8 cellular contexts compared by ENCODE assay signal in the genomic region with DNA sequence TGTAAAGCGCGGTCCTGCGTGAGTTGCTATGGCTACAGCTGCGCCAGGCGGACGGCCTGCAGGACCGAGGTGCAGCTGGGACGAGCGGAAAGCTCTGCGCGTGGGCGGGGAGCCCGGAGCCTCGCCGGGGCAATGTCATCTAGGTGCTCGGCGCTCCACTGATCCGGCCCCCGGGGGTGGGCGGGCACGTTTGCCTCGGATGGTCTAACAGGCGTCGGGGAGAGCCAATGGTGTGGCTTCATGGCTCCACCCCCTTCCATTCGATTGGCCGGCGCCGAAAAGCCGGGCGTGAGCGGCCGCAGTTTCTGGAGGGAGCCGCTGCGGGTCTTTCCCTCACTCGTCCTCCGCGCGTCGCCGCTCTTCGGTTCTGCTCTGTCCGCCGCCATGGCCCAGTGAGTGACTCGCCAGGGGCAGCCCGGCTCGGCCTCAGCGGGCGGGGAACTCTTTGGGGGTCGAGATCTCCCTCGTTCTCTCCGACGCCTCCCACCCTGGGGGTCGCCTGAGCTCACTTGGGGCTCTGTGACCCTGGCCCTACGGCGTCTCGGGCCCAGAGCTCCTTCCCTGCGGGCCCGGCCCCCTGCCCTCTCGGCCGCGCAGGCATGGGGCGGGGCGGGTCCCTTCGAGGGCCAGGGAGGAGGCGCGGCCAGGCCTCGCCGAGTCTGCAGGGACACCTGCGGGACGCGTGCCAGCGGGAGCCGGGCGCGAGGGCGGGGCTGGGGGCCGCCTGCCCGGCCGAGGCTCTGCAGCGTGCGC. TPM values are rescaled to one million over a fixed set of nuclear protein-coding genes. Genes with fewer than 3 reads are reported as not detected.
A peak's percentile ranks its signal among the peaks of the same experiment; 100 is the strongest.
DNase-seq lines count a peak whose midpoint lies in the region; TF ChIP-seq lines count a peak whose summit lies in the region.

PGD (plus strand) TSS at position 331 of the 753 bp plus-strand sequence; CDS start at position 385, 54 bp downstream.

- H3K27ac ChIP-seq in MM.1S (ENCODE audit: low read length) (peak within 1 kb of the TSS; percentile 92), stomach smooth muscle (ENCODE audit: low read length) (peak within 1 kb of the TSS; percentile 67)

- H3K9me3 Mint-ChIP-seq in neural crest cell = peaks cover 3% of the 10 kb centered on the region

- peaks cover 3% of the 10 kb centered on the region; the same call in 1 of the 2 replicates for H3K9me3 ChIP-seq in ES-I3 (ENCODE audit: control insufficient read depth, insufficient read depth, low read length)
- H3K9me3 ChIP-seq in HAP-1 = peaks cover 6% of the 10 kb centered on the region; the same call in 1 of the 2 replicates
- no peaks in the 10 kb centered on the region for H3K9me3 ChIP-seq in MM.1S (replicated peaks; ENCODE audit: insufficient read depth, low read length)
- H3K9me3 ChIP-seq in stomach smooth muscle (ENCODE audit: control insufficient read depth in 2 of 2, low read length in 2 of 2) = no peaks in the 10 kb centered on the region

- H4K20me1 ChIP-seq in MM.1S (ENCODE audit: insufficient read depth, low read length) = no peaks in the 10 kb centered on the region

- peaks cover 22% of the 10 kb centered on the region for H3K79me2 ChIP-seq in MM.1S (ENCODE audit: low read length)

- H3F3A ChIP-seq in MM.1S (ENCODE audit: insufficient read depth, low read length) = peaks cover 9% of the 10 kb centered on the region; the same call in 1 of the 2 replicates

- peak within 1 kb of the TSS; percentile 98 for H2AFZ ChIP-seq in MM.1S (ENCODE audit: low read length)

- H3K27me3 ChIP-seq in HAP-1 (ENCODE audit: low read depth) (no peaks in the 10 kb centered on the region), MM.1S (replicated peaks; ENCODE audit: insufficient read depth, low read length) (no peaks in the 10 kb centered on the region), stomach smooth muscle (ENCODE audit: control insufficient read depth in 1 of 2, insufficient read depth in 2 of 2, low read length in 2 of 2) (no peaks in the 10 kb centered on the region)

- peak within 1 kb of the TSS; percentile 90 for H3K9ac ChIP-seq in ES-I3 (ENCODE audit: low read depth, low read length)
- peak within 1 kb of the TSS; percentile 86 for H3K9ac ChIP-seq in MM.1S (ENCODE audit: low read length)
- peak within 1 kb of the TSS; percentile 69 to 76 for H3K9ac ChIP-seq in stomach smooth muscle (ENCODE audit: low read length in 2 of 2)

- H3K36me3 ChIP-seq in ES-I3 (ENCODE audit: insufficient read depth, low read length) (peaks cover 18% of the 10 kb centered on the region), HAP-1 (replicated peaks) (peaks cover 32% of the 10 kb centered on the region), MM.1S (replicated peaks; ENCODE audit: insufficient read depth, low read length) (0 out of 2 replicates have a peak, but pooled peaks cover 3% of the 10 kb centered on the region), stomach smooth muscle (ENCODE audit: control insufficient read depth in 2 of 2, insufficient read depth in 2 of 2, low read length in 2 of 2) (peaks cover 4 to 9% of the 10 kb centered on the region in 2 donors)

- DNase-seq in HAP-1 (ENCODE audit: low spot score in 2 of 2) (peak; percentile 98 to 100), MM.1S (peak; percentile 99), SIG-M5 (lab: John Stamatoyannopoulos, UW) (peak; percentile 84), activated gamma-delta T cell treated with Interleukin-2 at 50 U/mL for 16 hours (peak; percentile 98), fibroblast of villous mesenchyme (ENCODE audit: low read depth) (peak; percentile 98), neural crest cell (ENCODE audit: low read depth, low spot score) (peak; percentile 98)

- H3K4me1 ChIP-seq in ES-I3 (ENCODE audit: insufficient read depth, low read length) = peaks cover 9% of the 10 kb centered on the region; the same call in 1 of the 2 replicates
- H3K4me1 ChIP-seq in HAP-1 = peaks cover 14% of the 10 kb centered on the region
- H3K4me1 ChIP-seq in MM.1S (ENCODE audit: low read length) = peaks cover 8% of the 10 kb centered on the region
- peaks cover 16% of the 10 kb centered on the region for H3K4me1 ChIP-seq in stomach smooth muscle (ENCODE audit: control insufficient read depth, insufficient read depth, low read length)

- H3K36me3 Mint-ChIP-seq in neural crest cell (ENCODE audit: low read depth) = peaks cover 29% of the 10 kb centered on the region

- in situ Hi-C loops in HAP-1 (cut with MboI; ENCODE audit: low sequenced_read_pairs) = loop anchor here (25.0 kb wide), 1 partner anchor 88 kb away; no protein-coding TSS in a partner anchor

- no peaks in the 10 kb centered on the region for H3K9me2 ChIP-seq in MM.1S (replicated peaks; ENCODE audit: insufficient read depth, low read length)

- H3K4me3 ChIP-seq in HAP-1 (peak within 1 kb of the TSS; percentile 90), MM.1S (ENCODE audit: low read length) (peak within 1 kb of the TSS; percentile 97), fibroblast of villous mesenchyme (ENCODE audit: low read depth, low read length) (peak within 1 kb of the TSS; percentile 90), stomach smooth muscle (ENCODE audit: low read length in 2 of 2) (peak within 1 kb of the TSS; percentile 92 to 96)

- no peak for TF ChIP-seq CTCF in MM.1S (IDR thresholded peaks at IDR 0.05; ENCODE audit: low read length)
- no peak for TF ChIP-seq CTCF in fibroblast of villous mesenchyme (IDR thresholded peaks at IDR 0.05; ENCODE audit: insufficient read depth, low read depth, low read length)
- TF ChIP-seq CTCF in neural crest cell (conservative IDR thresholded peaks at IDR 0.05) = no peak

- H3K27me3 Mint-ChIP-seq in neural crest cell (ENCODE audit: low read depth) = peaks cover 9% of the 10 kb centered on the region

- H3K4me1 Mint-ChIP-seq in neural crest cell = peaks cover 38% of the 10 kb centered on the region

- peak within 1 kb of the TSS; percentile 94 for H3K4me2 ChIP-seq in MM.1S (ENCODE audit: low read depth, low read length)

- H3K4me3 Mint-ChIP-seq in neural crest cell = peak within 1 kb of the TSS; percentile 99

- H3K27ac Mint-ChIP-seq in neural crest cell (ENCODE audit: unreplicated experiment) = peak within 1 kb of the TSS; percentile 98

RNA-seq across cellular contexts. Expression of gene PGD, which starts in this region (rescaled TPM):
- total RNA-seq in fibroblast of villous mesenchyme (74.1 and 88.1 TPM in 2 replicates), neural crest cell (484 and 496 TPM in 2 replicates)

Comparison
In these comparisons a context has a peak if more than half of its experiments do, and no peak if none do; other contexts are left out.
1. Peak in every context shown above with its lines: DNase-seq, H3K4me3 ChIP-seq and H3K27ac ChIP-seq.